Comparison of ENCODE assay signal across 8 cellular contexts in genomic region chr16:68286153-68287074, GRCh38. TPM values are rescaled to one million over a fixed set of nuclear protein-coding genes. Genes with fewer than 3 reads are reported as not detected.
DNase-seq lines count a peak whose midpoint lies in the region; ATAC-seq lines count a peak whose summit lies in the region.

No MANE protein-coding gene starts in this region.

- ATAC-seq in activated naive CD8-positive, alpha-beta T cell treated with anti-CD3 and anti-CD28 coated beads, Interleukin-2, amount 10 ng/mL, durations not matched to agents 7 days and 5 days (ENCODE audit: low read depth) = peak; percentile 52
- ATAC-seq in natural killer cell treated with Interleukin-12 subunit alpha and Interleukin-12 subunit beta and Interleukin-15 and Interleukin-18, amount 100 ng/mL, for 72 hours = peak; percentile 65 to 75
- no peak for ATAC-seq in GM21786 (IDR thresholded peaks at IDR 0.05; ENCODE audit: unreplicated experiment)

- peaks cover 25% of the 10 kb centered on the region for H3K36me3 ChIP-seq in Karpas-422 (ENCODE audit: insufficient read depth, low read length)

- peak overlapping the region; percentile 98 for H3K27ac ChIP-seq in Karpas-422 (ENCODE audit: low read length)

- H3K9ac ChIP-seq in Karpas-422 (ENCODE audit: low read length) = no peak overlapping the region

- H3K9me3 ChIP-seq in Karpas-422 (ENCODE audit: low read length) = no peaks in the 10 kb centered on the region

- H2AFZ ChIP-seq in Karpas-422 (ENCODE audit: low read length) = no peak overlapping the region

- peaks cover 8% of the 10 kb centered on the region; the same call in 1 of the 2 replicates for H4K20me1 ChIP-seq in Karpas-422 (ENCODE audit: insufficient read depth, low read depth, low read length)

- peaks cover 57% of the 10 kb centered on the region for H3K79me2 ChIP-seq in Karpas-422 (ENCODE audit: low read length)

- no peaks in the 10 kb centered on the region for H3K9me3 Mint-ChIP-seq in activated naive CD8-positive, alpha-beta T cell treated with anti-CD3 and anti-CD28 coated beads, Interleukin-2, amount 10 ng/mL, durations not matched to agents 7 days and 5 days
- no peaks in the 10 kb centered on the region for H3K9me3 Mint-ChIP-seq in natural killer cell treated with Interleukin-12 subunit alpha and Interleukin-12 subunit beta and Interleukin-15 and Interleukin-18, amount 100 ng/mL, for 72 hours

- peaks cover 100% of the 10 kb centered on the region for H3K4me1 ChIP-seq in Karpas-422 (ENCODE audit: low read length)

- peak overlapping the region; percentile 90 for H3K27ac Mint-ChIP-seq in activated naive CD8-positive, alpha-beta T cell treated with anti-CD3 and anti-CD28 coated beads, Interleukin-2, amount 10 ng/mL, durations not matched to agents 7 days and 5 days
- peak overlapping the region; percentile 81 to 84 for H3K27ac Mint-ChIP-seq in natural killer cell treated with Interleukin-12 subunit alpha and Interleukin-12 subunit beta and Interleukin-15 and Interleukin-18, amount 100 ng/mL, for 72 hours

- peaks cover 33% of the 10 kb centered on the region for H3K36me3 Mint-ChIP-seq in activated naive CD8-positive, alpha-beta T cell treated with anti-CD3 and anti-CD28 coated beads, Interleukin-2, amount 10 ng/mL, durations not matched to agents 7 days and 5 days
- peaks cover 13% of the 10 kb centered on the region for H3K36me3 Mint-ChIP-seq in natural killer cell treated with Interleukin-12 subunit alpha and Interleukin-12 subunit beta and Interleukin-15 and Interleukin-18, amount 100 ng/mL, for 72 hours

- H3K9me2 ChIP-seq in Karpas-422 (replicated peaks; ENCODE audit: insufficient read depth, low read length) = no peaks in the 10 kb centered on the region

- H3K27me3 Mint-ChIP-seq in activated naive CD8-positive, alpha-beta T cell treated with anti-CD3 and anti-CD28 coated beads, Interleukin-2, amount 10 ng/mL, durations not matched to agents 7 days and 5 days = no peaks in the 10 kb centered on the region
- no peaks in the 10 kb centered on the region for H3K27me3 Mint-ChIP-seq in natural killer cell treated with Interleukin-12 subunit alpha and Interleukin-12 subunit beta and Interleukin-15 and Interleukin-18, amount 100 ng/mL, for 72 hours

- H3K4me3 Mint-ChIP-seq in activated naive CD8-positive, alpha-beta T cell treated with anti-CD3 and anti-CD28 coated beads, Interleukin-2, amount 10 ng/mL, durations not matched to agents 7 days and 5 days = peak overlapping the region; percentile 83
- H3K4me3 Mint-ChIP-seq in natural killer cell treated with Interleukin-12 subunit alpha and Interleukin-12 subunit beta and Interleukin-15 and Interleukin-18, amount 100 ng/mL, for 72 hours = peak overlapping the region; percentile 77

- POLR2A ChIA-PET in activated naive CD8-positive, alpha-beta T cell treated with anti-CD3 and anti-CD28 coated beads, Interleukin-2, amount 10 ng/mL, durations not matched to agents 7 days and 5 days (lab: Charles Lee) = interaction anchor here (0.7 to 10.4 kb wide), 11 partner anchors 13 to 1325 kb away, joined by 3 to 297 read pairs (median 5); partner anchors contain the start of genes CES3, PRMT7, SLC7A6 and SLC7A6OS

- peak; percentile 78 for DNase-seq in GF-D8 (lab: John Stamatoyannopoulos, UW)
- DNase-seq in Karpas-422 = no peak
- no peak for DNase-seq in activated naive CD8-positive, alpha-beta T cell treated with anti-CD3 and anti-CD28 coated beads, Interleukin-2, amount 10 ng/mL, durations not matched to agents 7 days and 5 days
- DNase-seq in natural killer cell treated with Interleukin-12 subunit alpha and Interleukin-12 subunit beta and Interleukin-15 and Interleukin-18, amount 100 ng/mL, for 72 hours (ENCODE audit: low spot score) = no peak
- DNase-seq in DMS153 treated with DMSO at 0.1 percent for 48 hours (lab: John Stamatoyannopoulos, UW; ENCODE audit: unreplicated experiment) = no peak
- DNase-seq in NCI-H526 (lab: John Stamatoyannopoulos, UW) = no peak
- DNase-seq in NCI-H1048 (lab: John Stamatoyannopoulos, UW) = no peak

- H3K4me3 ChIP-seq in Karpas-422 (ENCODE audit: low read length) = no peak overlapping the region

- peaks cover 78% of the 10 kb centered on the region for H3K4me1 Mint-ChIP-seq in activated naive CD8-positive, alpha-beta T cell treated with anti-CD3 and anti-CD28 coated beads, Interleukin-2, amount 10 ng/mL, durations not matched to agents 7 days and 5 days
- peaks cover 69 to 73% of the 10 kb centered on the region in 2 donors for H3K4me1 Mint-ChIP-seq in natural killer cell treated with Interleukin-12 subunit alpha and Interleukin-12 subunit beta and Interleukin-15 and Interleukin-18, amount 100 ng/mL, for 72 hours (ENCODE audit: low read depth in 2 of 2)

- no peaks in the 10 kb centered on the region for H3K27me3 ChIP-seq in Karpas-422 (ENCODE audit: low read length)

- H3K4me2 ChIP-seq in Karpas-422 (ENCODE audit: low read depth, low read length, poor library complexity, severe bottlenecking) = peak overlapping the region; percentile 85

RNA-seq across cellular contexts. Expression of gene SLC7A6, which starts 22.1 kb away (rescaled TPM):
- 44.2 and 83.2 TPM in 2 replicates for total RNA-seq in Karpas-422 (2014; rRNA removed; shearing (Covaris generic); ENCODE audit: low replicate concordance)
- total RNA-seq in activated naive CD8-positive, alpha-beta T cell treated with anti-CD3 and anti-CD28 coated beads, Interleukin-2, amount 10 ng/mL, durations not matched to agents 7 days and 5 days = 100 to 1,000 TPM; 110 to 113 TPM
- total RNA-seq in natural killer cell treated with Interleukin-12 subunit alpha and Interleukin-12 subunit beta and Interleukin-15 and Interleukin-18, amount 100 ng/mL, for 72 hours = 100 to 1,000 TPM in 1 of 2 donors, 10 to 100 TPM in 1; 56.2 to 111 TPM

RNA-seq across cellular contexts. Expression of gene SLC7A6OS, which starts 24.3 kb away (rescaled TPM):
- 13.3 and 28.0 TPM in 2 replicates for total RNA-seq in Karpas-422 (2014; rRNA removed; shearing (Covaris generic); ENCODE audit: low replicate concordance)
- 10 to 100 TPM; 38.2 to 44.4 TPM for total RNA-seq in activated naive CD8-positive, alpha-beta T cell treated with anti-CD3 and anti-CD28 coated beads, Interleukin-2, amount 10 ng/mL, durations not matched to agents 7 days and 5 days
- 10 to 100 TPM; 25.8 to 27.9 TPM for total RNA-seq in natural killer cell treated with Interleukin-12 subunit alpha and Interleukin-12 subunit beta and Interleukin-15 and Interleukin-18, amount 100 ng/mL, for 72 hours

RNA-seq across cellular contexts. Expression of gene PRMT7, which starts 24.4 kb away (rescaled TPM):
- 43.9 and 44.6 TPM in 2 replicates for total RNA-seq in Karpas-422 (2014; rRNA removed; shearing (Covaris generic); ENCODE audit: low replicate concordance)
- total RNA-seq in activated naive CD8-positive, alpha-beta T cell treated with anti-CD3 and anti-CD28 coated beads, Interleukin-2, amount 10 ng/mL, durations not matched to agents 7 days and 5 days = 10 to 100 TPM; 85.7 to 87.3 TPM
- total RNA-seq in natural killer cell treated with Interleukin-12 subunit alpha and Interleukin-12 subunit beta and Interleukin-15 and Interleukin-18, amount 100 ng/mL, for 72 hours = 10 to 100 TPM; 45.7 to 90.9 TPM

RNA-seq across cellular contexts. Expression of gene PLA2G15, which starts 41.2 kb away (rescaled TPM):
- 8.7 and 14.3 TPM in 2 replicates for total RNA-seq in Karpas-422 (2014; rRNA removed; shearing (Covaris generic); ENCODE audit: low replicate concordance)
- 10 to 100 TPM; 10.8 to 12.5 TPM for total RNA-seq in activated naive CD8-positive, alpha-beta T cell treated with anti-CD3 and anti-CD28 coated beads, Interleukin-2, amount 10 ng/mL, durations not matched to agents 7 days and 5 days
- total RNA-seq in natural killer cell treated with Interleukin-12 subunit alpha and Interleukin-12 subunit beta and Interleukin-15 and Interleukin-18, amount 100 ng/mL, for 72 hours = 10 to 100 TPM; 11.6 to 11.8 TPM

RNA-seq across cellular contexts. Expression of gene ESRP2, which starts 50.5 kb away (rescaled TPM):
- not detected in 2 replicates for total RNA-seq in Karpas-422 (2014; rRNA removed; shearing (Covaris generic); ENCODE audit: low replicate concordance)
- total RNA-seq in activated naive CD8-positive, alpha-beta T cell treated with anti-CD3 and anti-CD28 coated beads, Interleukin-2, amount 10 ng/mL, durations not matched to agents 7 days and 5 days = under 1 TPM in 1 of 2 experiments, not detected in 1; 0.86 TPM
- under 1 TPM in 1 of 2 donors, not detected in 1; 0.12 TPM for total RNA-seq in natural killer cell treated with Interleukin-12 subunit alpha and Interleukin-12 subunit beta and Interleukin-15 and Interleukin-18, amount 100 ng/mL, for 72 hours
